Comparison of ENCODE assay signal across 2 cellular contexts in the genomic region with DNA sequence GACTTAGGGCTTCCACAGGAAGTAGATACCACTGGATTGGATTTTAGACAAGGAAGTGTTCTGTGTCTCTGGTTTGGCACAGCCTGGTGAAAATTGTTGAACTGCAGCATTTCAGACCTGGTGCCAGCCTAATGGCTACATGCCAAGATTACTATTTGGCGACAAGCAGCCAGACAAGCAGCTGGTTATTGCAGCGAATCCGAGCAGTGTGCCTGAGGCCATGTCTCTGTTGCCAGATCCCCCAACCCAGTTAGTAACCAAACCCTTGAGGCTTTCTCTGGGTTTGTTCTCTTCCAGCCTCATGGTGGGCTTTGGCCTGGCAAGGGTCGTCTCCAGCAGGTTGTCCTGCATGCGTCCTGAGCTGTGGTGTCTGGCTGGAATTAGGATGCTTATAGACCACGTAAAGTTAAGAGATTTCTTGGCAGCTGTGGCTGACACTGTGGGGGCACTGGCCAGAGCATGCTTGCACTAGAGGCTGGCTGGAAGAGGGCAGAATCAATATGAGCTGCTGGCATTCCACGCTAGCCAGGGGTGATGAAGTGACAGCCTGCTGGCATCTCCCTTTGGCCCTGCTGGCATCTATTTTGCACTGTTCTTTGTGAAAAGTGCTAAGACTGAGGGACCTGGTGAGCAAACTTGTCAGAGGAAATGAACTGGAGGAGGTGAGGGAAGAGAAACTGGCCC.
TF ChIP-seq lines count a peak whose summit lies in the region.

No MANE protein-coding gene starts in this region.

TF ChIP-seq in Ishikawa, 13 proteins besides CTCF, POLR2A, EP300 and RAD21 (continued from another document):
- TF ChIP-seq, protein P1, sequence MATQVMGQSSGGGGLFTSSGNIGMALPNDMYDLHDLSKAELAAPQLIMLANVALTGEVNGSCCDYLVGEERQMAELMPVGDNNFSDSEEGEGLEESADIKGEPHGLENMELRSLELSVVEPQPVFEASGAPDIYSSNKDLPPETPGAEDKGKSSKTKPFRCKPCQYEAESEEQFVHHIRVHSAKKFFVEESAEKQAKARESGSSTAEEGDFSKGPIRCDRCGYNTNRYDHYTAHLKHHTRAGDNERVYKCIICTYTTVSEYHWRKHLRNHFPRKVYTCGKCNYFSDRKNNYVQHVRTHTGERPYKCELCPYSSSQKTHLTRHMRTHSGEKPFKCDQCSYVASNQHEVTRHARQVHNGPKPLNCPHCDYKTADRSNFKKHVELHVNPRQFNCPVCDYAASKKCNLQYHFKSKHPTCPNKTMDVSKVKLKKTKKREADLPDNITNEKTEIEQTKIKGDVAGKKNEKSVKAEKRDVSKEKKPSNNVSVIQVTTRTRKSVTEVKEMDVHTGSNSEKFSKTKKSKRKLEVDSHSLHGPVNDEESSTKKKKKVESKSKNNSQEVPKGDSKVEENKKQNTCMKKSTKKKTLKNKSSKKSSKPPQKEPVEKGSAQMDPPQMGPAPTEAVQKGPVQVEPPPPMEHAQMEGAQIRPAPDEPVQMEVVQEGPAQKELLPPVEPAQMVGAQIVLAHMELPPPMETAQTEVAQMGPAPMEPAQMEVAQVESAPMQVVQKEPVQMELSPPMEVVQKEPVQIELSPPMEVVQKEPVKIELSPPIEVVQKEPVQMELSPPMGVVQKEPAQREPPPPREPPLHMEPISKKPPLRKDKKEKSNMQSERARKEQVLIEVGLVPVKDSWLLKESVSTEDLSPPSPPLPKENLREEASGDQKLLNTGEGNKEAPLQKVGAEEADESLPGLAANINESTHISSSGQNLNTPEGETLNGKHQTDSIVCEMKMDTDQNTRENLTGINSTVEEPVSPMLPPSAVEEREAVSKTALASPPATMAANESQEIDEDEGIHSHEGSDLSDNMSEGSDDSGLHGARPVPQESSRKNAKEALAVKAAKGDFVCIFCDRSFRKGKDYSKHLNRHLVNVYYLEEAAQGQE (IDR thresholded peaks at IDR 0.05; ENCODE audit: low read depth), result no peak
- 0 out of 2 replicates have a peak, but pooled peaks have one; percentile 16 for TF ChIP-seq CREB1 (IDR thresholded peaks at IDR 0.05; ENCODE audit: low read depth)
- TF ChIP-seq, protein P2, sequence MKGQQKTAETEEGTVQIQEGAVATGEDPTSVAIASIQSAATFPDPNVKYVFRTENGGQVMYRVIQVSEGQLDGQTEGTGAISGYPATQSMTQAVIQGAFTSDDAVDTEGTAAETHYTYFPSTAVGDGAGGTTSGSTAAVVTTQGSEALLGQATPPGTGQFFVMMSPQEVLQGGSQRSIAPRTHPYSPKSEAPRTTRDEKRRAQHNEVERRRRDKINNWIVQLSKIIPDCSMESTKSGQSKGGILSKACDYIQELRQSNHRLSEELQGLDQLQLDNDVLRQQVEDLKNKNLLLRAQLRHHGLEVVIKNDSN (IDR thresholded peaks at IDR 0.05), result no peak

TF ChIP-seq in SK-N-SH, 30 proteins besides CTCF, POLR2A, EP300 and RAD21 (continued from another document):
- no peak for TF ChIP-seq NRF1 (IDR thresholded peaks at IDR 0.05; ENCODE audit: low read depth, low read length)
- TF ChIP-seq ELF1 (IDR thresholded peaks at IDR 0.05), result peak; percentile 46; the same call in 1 of the 2 replicates
- TF ChIP-seq FOXM1 (IDR thresholded peaks at IDR 0.05; ENCODE audit: low read depth), result no peak
- TF ChIP-seq, protein P3, sequence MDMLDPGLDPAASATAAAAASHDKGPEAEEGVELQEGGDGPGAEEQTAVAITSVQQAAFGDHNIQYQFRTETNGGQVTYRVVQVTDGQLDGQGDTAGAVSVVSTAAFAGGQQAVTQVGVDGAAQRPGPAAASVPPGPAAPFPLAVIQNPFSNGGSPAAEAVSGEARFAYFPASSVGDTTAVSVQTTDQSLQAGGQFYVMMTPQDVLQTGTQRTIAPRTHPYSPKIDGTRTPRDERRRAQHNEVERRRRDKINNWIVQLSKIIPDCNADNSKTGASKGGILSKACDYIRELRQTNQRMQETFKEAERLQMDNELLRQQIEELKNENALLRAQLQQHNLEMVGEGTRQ (IDR thresholded peaks at IDR 0.05; ENCODE audit: borderline replicate concordance, low read depth, low read length), result no peak
- peak; percentile 24; the same call in 1 of the 2 replicates for TF ChIP-seq JUND (IDR thresholded peaks at IDR 0.05)
- peak; percentile 50; the same call in 1 of the 2 replicates for TF ChIP-seq GABPA (IDR thresholded peaks at IDR 0.05; ENCODE audit: low read depth)
- peak; percentile 75 for TF ChIP-seq TCF12 (IDR thresholded peaks at IDR 0.05)
- peak; percentile 50; the same call in 1 of the 2 replicates for TF ChIP-seq MXI1 (IDR thresholded peaks at IDR 0.05; ENCODE audit: low read depth, low read length)
- TF ChIP-seq, protein P4, sequence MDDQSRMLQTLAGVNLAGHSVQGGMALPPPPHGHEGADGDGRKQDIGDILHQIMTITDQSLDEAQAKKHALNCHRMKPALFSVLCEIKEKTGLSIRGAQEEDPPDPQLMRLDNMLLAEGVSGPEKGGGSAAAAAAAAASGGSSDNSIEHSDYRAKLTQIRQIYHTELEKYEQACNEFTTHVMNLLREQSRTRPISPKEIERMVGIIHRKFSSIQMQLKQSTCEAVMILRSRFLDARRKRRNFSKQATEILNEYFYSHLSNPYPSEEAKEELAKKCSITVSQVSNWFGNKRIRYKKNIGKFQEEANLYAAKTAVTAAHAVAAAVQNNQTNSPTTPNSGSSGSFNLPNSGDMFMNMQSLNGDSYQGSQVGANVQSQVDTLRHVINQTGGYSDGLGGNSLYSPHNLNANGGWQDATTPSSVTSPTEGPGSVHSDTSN (IDR thresholded peaks at IDR 0.05), result no peak
- TF ChIP-seq YY1 (IDR thresholded peaks at IDR 0.05; ENCODE audit: low read depth), result no peak
- TF ChIP-seq, protein P5, sequence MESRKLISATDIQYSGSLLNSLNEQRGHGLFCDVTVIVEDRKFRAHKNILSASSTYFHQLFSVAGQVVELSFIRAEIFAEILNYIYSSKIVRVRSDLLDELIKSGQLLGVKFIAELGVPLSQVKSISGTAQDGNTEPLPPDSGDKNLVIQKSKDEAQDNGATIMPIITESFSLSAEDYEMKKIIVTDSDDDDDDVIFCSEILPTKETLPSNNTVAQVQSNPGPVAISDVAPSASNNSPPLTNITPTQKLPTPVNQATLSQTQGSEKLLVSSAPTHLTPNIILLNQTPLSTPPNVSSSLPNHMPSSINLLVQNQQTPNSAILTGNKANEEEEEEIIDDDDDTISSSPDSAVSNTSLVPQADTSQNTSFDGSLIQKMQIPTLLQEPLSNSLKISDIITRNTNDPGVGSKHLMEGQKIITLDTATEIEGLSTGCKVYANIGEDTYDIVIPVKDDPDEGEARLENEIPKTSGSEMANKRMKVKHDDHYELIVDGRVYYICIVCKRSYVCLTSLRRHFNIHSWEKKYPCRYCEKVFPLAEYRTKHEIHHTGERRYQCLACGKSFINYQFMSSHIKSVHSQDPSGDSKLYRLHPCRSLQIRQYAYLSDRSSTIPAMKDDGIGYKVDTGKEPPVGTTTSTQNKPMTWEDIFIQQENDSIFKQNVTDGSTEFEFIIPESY (IDR thresholded peaks at IDR 0.05; ENCODE audit: borderline replicate concordance, low read depth), result no peak
- TF ChIP-seq GATA2 (CRISPR knock-in tag; IDR thresholded peaks at IDR 0.05), result peak; percentile 65
- TF ChIP-seq, protein P6, sequence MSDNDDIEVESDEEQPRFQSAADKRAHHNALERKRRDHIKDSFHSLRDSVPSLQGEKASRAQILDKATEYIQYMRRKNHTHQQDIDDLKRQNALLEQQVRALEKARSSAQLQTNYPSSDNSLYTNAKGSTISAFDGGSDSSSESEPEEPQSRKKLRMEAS (IDR thresholded peaks at IDR 0.05; ENCODE audit: low read depth), result no peak
- no peak for TF ChIP-seq SIN3A (IDR thresholded peaks at IDR 0.05; ENCODE audit: borderline replicate concordance, low read depth, low read length)
- TF ChIP-seq, protein P1 (IDR thresholded peaks at IDR 0.05; ENCODE audit: low read depth, low read length), result no peak
